ENCODE assay signal across 8 cellular contexts in the genomic region with DNA sequence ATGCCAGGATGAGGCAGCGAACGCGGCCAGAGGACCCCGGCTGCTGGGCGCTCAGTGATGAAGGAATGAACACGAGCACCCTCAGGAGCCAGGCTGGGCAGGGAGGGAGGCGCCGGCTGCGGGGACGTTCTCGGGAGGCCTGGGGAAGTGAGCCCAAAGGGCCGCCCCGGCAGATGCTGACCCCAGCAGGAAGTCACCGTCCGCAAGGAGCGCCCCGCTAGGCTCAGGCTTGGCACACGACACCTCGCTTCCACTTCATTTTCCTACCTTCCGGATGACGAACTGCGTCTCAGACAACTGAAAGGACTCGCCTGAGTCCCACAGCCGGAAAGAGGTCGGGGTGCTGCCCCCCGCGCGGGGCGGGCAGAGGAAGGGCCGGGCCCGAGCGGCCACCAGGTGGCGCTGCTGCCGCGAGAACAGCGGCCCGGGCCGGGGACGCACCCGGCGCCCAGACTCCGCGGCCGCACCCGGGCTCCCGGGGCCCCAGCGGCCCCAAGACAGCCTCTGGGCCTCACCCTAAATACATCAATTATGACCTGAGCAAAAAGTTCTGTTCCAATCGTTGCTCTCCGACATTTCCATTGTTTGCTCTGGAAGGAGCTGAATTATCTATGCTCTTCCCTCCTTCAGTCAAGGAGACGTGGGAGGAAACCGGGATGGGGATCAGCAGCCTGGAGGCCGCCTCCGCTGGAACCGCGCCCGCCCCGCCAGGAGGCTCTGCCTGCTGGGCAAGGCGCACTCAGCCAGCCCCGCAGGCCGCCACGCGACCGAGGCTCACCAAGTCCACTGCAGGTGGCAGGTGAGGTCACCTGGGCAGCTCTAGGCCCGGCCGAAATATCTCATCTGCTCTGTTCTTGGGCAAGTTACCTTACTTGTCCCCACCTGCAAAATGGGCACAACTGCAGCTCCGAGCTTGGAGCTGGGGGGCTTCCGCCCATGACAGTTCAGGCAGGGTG.
A peak's percentile ranks its signal among the peaks of the same experiment; 100 is the strongest.
DNase-seq lines count a peak whose midpoint lies in the region; ATAC-seq and TF ChIP-seq lines count a peak whose summit lies in the region.

No MANE protein-coding gene starts in this region.

- ATAC-seq in HG02798 (IDR thresholded peaks at IDR 0.05; ENCODE audit: poor library complexity, unreplicated experiment) (peak; percentile 68), gastrocnemius medialis (peak; percentile 62 to 78), GM21723 (IDR thresholded peaks at IDR 0.05; ENCODE audit: unreplicated experiment) (no peak)

- in situ Hi-C loops in gastrocnemius medialis (cut with MboI; ENCODE audit: low sequenced_read_pairs in 4 of 4): loop anchor here in 3 of 4 donors (5.0 kb wide), 2 partner anchors 325 to 330 kb away; no protein-coding TSS in a partner anchor

- H3K27ac ChIP-seq in gastrocnemius medialis: no peak overlapping the region

- TF ChIP-seq CTCF in gastrocnemius medialis (IDR thresholded peaks at IDR 0.05 in 4 of 5, conservative IDR thresholded peaks at IDR 0.05 in 1 of 5): peak; percentile 72 to 99 (median 94)

- H3K36me3 ChIP-seq in gastrocnemius medialis: no peaks in the 10 kb centered on the region

- peaks cover 0 to 2% (median 0%) of the 10 kb centered on the region in 3 donors for H3K27me3 ChIP-seq in gastrocnemius medialis

- DNase-seq in Daoy (ENCODE audit: low read depth) (peak; percentile 19), T follicular helper cell (ENCODE audit: low read depth) (peak; percentile 31), anterior cingulate cortex (lab: John Stamatoyannopoulos, UW) (peak in 31 of 58 donors; percentile 10 to 55 (median 35)), hypothalamus (lab: John Stamatoyannopoulos, UW) (peak in 29 of 51 donors; percentile 7 to 79 (median 26)), gastrocnemius medialis (peak in 1 of 2 donors; percentile 12), NCI-H2081 treated with DMSO at 0.1 percent for 48 hours (lab: John Stamatoyannopoulos, UW) (no peak)

- H3K4me3 ChIP-seq in gastrocnemius medialis: peak overlapping the region in 2 of 4 donors; percentile 15 to 38

- intact Hi-C loops in gastrocnemius medialis (cut with DNase I; ENCODE audit: low total_unique reads): loop anchor here (1.0 to 5.0 kb wide), 3 partner anchors 178 to 327 kb away; partner anchors contain the start of gene ADAMTS2

- no peaks in the 10 kb centered on the region for H3K9me3 ChIP-seq in gastrocnemius medialis

- peaks cover 0 to 4% of the 10 kb centered on the region in 2 donors for H3K4me1 ChIP-seq in gastrocnemius medialis

- no peak for TF ChIP-seq POLR2A in gastrocnemius medialis (IDR thresholded peaks at IDR 0.05)
